In the genomic region with DNA sequence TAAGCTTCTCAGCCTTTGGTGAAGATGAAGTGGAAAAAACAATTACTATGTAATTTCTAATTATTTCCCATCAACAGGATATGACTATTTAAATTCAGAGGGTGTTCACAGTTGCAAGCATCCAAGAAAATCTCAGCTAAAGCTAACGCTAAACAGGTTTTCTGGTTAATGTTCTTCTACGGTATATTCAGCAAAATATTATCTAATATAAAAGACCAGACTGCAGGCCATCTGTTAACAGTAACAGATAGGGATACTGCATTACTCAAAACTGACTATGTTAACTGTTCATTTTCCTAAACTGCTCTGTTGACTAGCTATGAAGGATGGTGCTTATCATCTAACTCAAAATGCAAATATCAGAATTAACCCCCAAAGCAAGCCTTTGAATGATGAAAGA, we compare ENCODE assay signal across 16 cellular contexts.
"Had no signal": no experiment of that assay in that cellular context is flagged by ENCODE, and none has a peak within 500 bp of the region (broad histone marks: within the 10 kb centered on the region; RNA-seq: fewer than 3 reads in every experiment).

No MANE protein-coding gene starts in this region.

- H3K4me3 Mint-ChIP-seq: activated naive CD8-positive, alpha-beta T cell treated with anti-CD3 and anti-CD28 coated beads, Interleukin-2, amount 50 U/mL, for 24 hours had no signal

- H3K27ac Mint-ChIP-seq: activated naive CD8-positive, alpha-beta T cell treated with anti-CD3 and anti-CD28 coated beads, Interleukin-2, amount 50 U/mL, for 24 hours had no signal

- H3K4me3 ChIP-seq: ascending aorta, heart left ventricle, testis had no signal

- DNase-seq: activated CD4-positive, alpha-beta T cell treated with anti-CD3 and anti-CD28 coated beads for 4 hours; activated CD8-positive, alpha-beta memory T cell treated with anti-CD3 and anti-CD28 coated beads for 24 hours; activated gamma-delta T cell; activated naive CD8-positive, alpha-beta T cell treated with anti-CD3 and anti-CD28 coated beads, Interleukin-2, amount 50 U/mL, for 24 hours; foreskin melanocyte; heart left ventricle; kidney; left ventricle myocardium superior; mesendoderm; retina; stimulated activated CD4-positive, alpha-beta T cell treated with anti-CD3 and anti-CD28 coated beads, Interleukin-4, amount 100 ng/mL, for 1 hour; stimulated activated CD8-positive, alpha-beta memory T cell treated with anti-CD3 and anti-CD28 coated beads, Interleukin-4, amount 100 ng/mL, for 48 hours; stimulated activated naive CD8-positive, alpha-beta T cell treated with anti-CD3 and anti-CD28 coated beads, Interleukin-15, Interleukin-2, amounts not matched to agents 100 U/mL and 50 U/mL, for 24 hours; testis had no signal

- ATAC-seq: activated naive CD8-positive, alpha-beta T cell treated with anti-CD3 and anti-CD28 coated beads, Interleukin-2, amount 50 U/mL, for 24 hours; heart left ventricle; left ventricle myocardium superior; stimulated activated naive CD8-positive, alpha-beta T cell treated with anti-CD3 and anti-CD28 coated beads, Interleukin-15, Interleukin-2, amounts not matched to agents 100 U/mL and 50 U/mL, for 24 hours had no signal

- H3K36me3 ChIP-seq: ascending aorta, heart left ventricle had no signal

- H3K27ac ChIP-seq: ascending aorta, heart left ventricle, parathyroid adenoma, testis had no signal

- H3K27me3 ChIP-seq: ascending aorta, heart left ventricle, testis had no signal

- H3K9me3 Mint-ChIP-seq: activated naive CD8-positive, alpha-beta T cell treated with anti-CD3 and anti-CD28 coated beads, Interleukin-2, amount 50 U/mL, for 24 hours had no signal

- H3K27me3 Mint-ChIP-seq: activated naive CD8-positive, alpha-beta T cell treated with anti-CD3 and anti-CD28 coated beads, Interleukin-2, amount 50 U/mL, for 24 hours had no signal

- H3K4me1 ChIP-seq: testis had no signal

- H2AFZ ChIP-seq: parathyroid adenoma had no signal

- H3K9me3 ChIP-seq: ascending aorta, heart left ventricle, testis had no signal
